10 cellular contexts compared by ENCODE assay signal in genomic region chr2:47346-48218, GRCh38. TPM values are rescaled to one million over a fixed set of nuclear protein-coding genes. Genes with fewer than 3 reads are reported as not detected.
DNase-seq lines count a peak whose midpoint lies in the region; ATAC-seq and TF ChIP-seq lines count a peak whose summit lies in the region.
"Had no signal": no experiment of that assay in that cellular context is flagged by ENCODE, and none has a peak within 500 bp of the region (broad histone marks: within the 10 kb centered on the region; RNA-seq: fewer than 3 reads in every experiment).

No MANE protein-coding gene starts in this region.

- 13 to 19% (median 15%) methylated on average over 19 of the region's 19 CpGs for WGBS in ovary, 3 donors

- H3K4me1 ChIP-seq in CD8-positive, alpha-beta T cell (ENCODE audit: insufficient read depth, low read length): peaks cover 8% of the 10 kb centered on the region
- peaks cover 4% of the 10 kb centered on the region for H3K4me1 ChIP-seq in ovary (ENCODE audit: insufficient read depth)

- intact Hi-C loops in CD8-positive, alpha-beta T cell (cut with DNase I, micrococcal nuclease): no loop called here
- intact Hi-C loops in left ventricle myocardium superior (cut with micrococcal nuclease): no loop called here
- intact Hi-C loops in ovary (cut with DNase I): no loop called here

- no peak overlapping the region for H3K27ac ChIP-seq in CD8-positive, alpha-beta T cell (ENCODE audit: low read depth, low read length)
- peak overlapping the region; percentile 36 to 84 for H3K27ac ChIP-seq in ovary

- TF ChIP-seq EP300 in ovary (IDR thresholded peaks at IDR 0.05): no peak

- ATAC-seq in CD8-positive, alpha-beta T cell: no peak
- no peak for ATAC-seq in T-helper 17 cell
- peak; percentile 15 for ATAC-seq in left ventricle myocardium superior

- peaks cover 2% of the 10 kb centered on the region for H3K36me3 Mint-ChIP-seq in CD8-positive, alpha-beta T cell
- peaks cover 2% of the 10 kb centered on the region for H3K36me3 Mint-ChIP-seq in T-helper 17 cell (ENCODE audit: low read depth)

- CTCF ChIA-PET in CD8-positive, alpha-beta T cell (lab: Charles Lee): no interaction called here

- no peak overlapping the region for H3K27ac Mint-ChIP-seq in CD8-positive, alpha-beta T cell
- H3K27ac Mint-ChIP-seq in T-helper 17 cell: peak overlapping the region; percentile 60

- H3K36me3 ChIP-seq in CD8-positive, alpha-beta T cell (ENCODE audit: insufficient read depth, low read length): no peaks in the 10 kb centered on the region
- no peaks in the 10 kb centered on the region for H3K36me3 ChIP-seq in ovary

- peaks cover 30% of the 10 kb centered on the region for H3K27me3 Mint-ChIP-seq in CD8-positive, alpha-beta T cell (ENCODE audit: low read depth)
- H3K27me3 Mint-ChIP-seq in T-helper 17 cell: peaks cover 61% of the 10 kb centered on the region

- no peaks in the 10 kb centered on the region for H3K9me3 Mint-ChIP-seq in CD8-positive, alpha-beta T cell

- no peaks in the 10 kb centered on the region for H3K9me3 ChIP-seq in CD8-positive, alpha-beta T cell (ENCODE audit: low read length)
- H3K9me3 ChIP-seq in T-helper 17 cell (ENCODE audit: control insufficient read depth, low read length, poor library complexity, severe bottlenecking): no peaks in the 10 kb centered on the region
- H3K9me3 ChIP-seq in ovary: no peaks in the 10 kb centered on the region

- POLR2A ChIA-PET in CD8-positive, alpha-beta T cell (lab: Charles Lee): no interaction called here

- no peak for TF ChIP-seq CTCF in CD8-positive, alpha-beta T cell (IDR thresholded peaks at IDR 0.05)
- TF ChIP-seq CTCF in ovary (IDR thresholded peaks at IDR 0.05): no peak

- H3K4me3 Mint-ChIP-seq in CD8-positive, alpha-beta T cell: peak overlapping the region; percentile 88
- H3K4me3 Mint-ChIP-seq in T-helper 17 cell: peak overlapping the region; percentile 94

- no peak for TF ChIP-seq POLR2A in ovary (IDR thresholded peaks at IDR 0.05)

- H3K4me1 Mint-ChIP-seq in CD8-positive, alpha-beta T cell (ENCODE audit: low read depth): peaks cover 15% of the 10 kb centered on the region
- peaks cover 12% of the 10 kb centered on the region for H3K4me1 Mint-ChIP-seq in T-helper 17 cell

- no peak for DNase-seq in CD8-positive, alpha-beta T cell
- DNase-seq in T-helper 17 cell: no peak
- DNase-seq in left ventricle myocardium superior: no peak
- DNase-seq in ovary: peak; percentile 28 to 63 (median 40)
- no peak for DNase-seq in NCI-H446 treated with DMSO at 0.1 percent for 48 hours (lab: John Stamatoyannopoulos, UW)
- no peak for DNase-seq in stimulated activated naive CD4-positive, alpha-beta T cell (lab: John Stamatoyannopoulos, UW)
- no peak for DNase-seq in EL
- DNase-seq in activated CD4-positive, alpha-beta T cell treated with anti-CD3 and anti-CD28 coated beads, Interleukin-2, amount 50 U/mL, for 4 hours: no peak
- DNase-seq: NCI-H187, T1000 had no signal

- peak overlapping the region; percentile 40 for H3K4me3 ChIP-seq in CD8-positive, alpha-beta T cell (ENCODE audit: low read depth, low read length)
- H3K4me3 ChIP-seq in ovary: peak overlapping the region; percentile 50

- no peaks in the 10 kb centered on the region for H3K27me3 ChIP-seq in CD8-positive, alpha-beta T cell (ENCODE audit: insufficient read depth, low read length)
- no peaks in the 10 kb centered on the region for H3K27me3 ChIP-seq in ovary

RNA-seq across cellular contexts. Expression of gene FAM110C, which starts 1.3 kb away (rescaled TPM):
- total RNA-seq in CD8-positive, alpha-beta T cell: under 1 TPM; 0.19 to 0.41 TPM
- total RNA-seq in T-helper 17 cell (under 1 TPM; 0.22 to 0.26 TPM), left ventricle myocardium superior (5.2 TPM), ovary (10 to 100 TPM in 4 of 7 donors, 1 to 10 TPM in 3; 4.1 to 47.4 (median 10.1) TPM)
- 1 to 10 TPM; 5.8 to 6.9 TPM for polyA plus RNA-seq in ovary

Comparison
In these comparisons a context has a peak if more than half of its experiments do, and no peak if none do; other contexts are left out.
1. DNase-seq: peak in ovary (5 of 5); none in CD8-positive, alpha-beta T cell (0 of 7), T-helper 17 cell (0 of 3), left ventricle myocardium superior (single experiment), NCI-H446 treated with DMSO at 0.1 percent for 48 hours (single experiment), stimulated activated naive CD4-positive, alpha-beta T cell (0 of 6), EL (single experiment) and activated CD4-positive, alpha-beta T cell treated with anti-CD3 and anti-CD28 coated beads, Interleukin-2, amount 50 U/mL, for 4 hours (0 of 2).